ENCODE assay signal across 8 cellular contexts in the genomic region with DNA sequence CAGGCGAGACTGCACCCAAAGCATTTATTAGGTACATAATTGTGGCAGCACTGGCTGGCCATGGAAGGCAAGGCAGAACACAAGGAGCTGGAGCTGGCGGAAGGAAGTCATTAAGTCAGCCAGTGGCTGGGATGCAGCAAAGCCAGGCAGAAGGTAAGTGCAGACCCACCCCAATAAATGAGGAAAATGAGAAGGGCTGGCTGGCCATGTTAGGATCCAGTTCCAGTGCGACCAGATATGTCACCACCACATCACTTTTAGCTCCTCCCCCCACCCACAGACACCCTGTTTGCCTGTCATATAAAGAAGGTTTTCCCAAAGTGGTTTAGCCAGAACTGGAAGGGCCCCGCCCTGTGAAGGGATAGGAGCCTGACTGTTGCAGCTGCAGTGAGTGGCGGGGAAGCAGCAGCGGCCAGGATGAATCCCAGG. TPM values are rescaled to one million over a fixed set of nuclear protein-coding genes. Genes with fewer than 3 reads are reported as not detected.
DNase-seq lines count a peak whose midpoint lies in the region; ATAC-seq and TF ChIP-seq lines count a peak whose summit lies in the region.

FURIN (plus strand) TSS at position 328 of the 429 bp plus-strand sequence. CDS start 7,153 bp downstream, outside the sequence.

- no peaks in the 10 kb centered on the region for H3K36me3 ChIP-seq in iPS-20b (ENCODE audit: insufficient read depth, low read depth, low read length)
- H3K36me3 ChIP-seq in stomach, result no peaks in the 10 kb centered on the region

- DNase-seq in NCI-H82 (lab: John Stamatoyannopoulos, UW) (peak; percentile 22), NCI-H82 treated with DMSO at 0.1 percent for 48 hours (lab: John Stamatoyannopoulos, UW; ENCODE audit: unreplicated experiment) (no peak), stomach (no peak), C1 segment of cervical spinal cord (lab: John Stamatoyannopoulos, UW) (no peak)
- DNase-seq in activated T-helper 1 cell treated with anti-CD3 and anti-CD28 coated beads, Interleukin-12 subunit alpha, Interleukin-12 subunit beta, Interleukin-2, Interleukin-4 antibody, amounts not matched to agents 30 ng/mL and 10 ng/mL and 1 ng/mL, durations not matched to agents 14 hours and 24 hours and 36 hours (ENCODE audit: low spot score), result no peak

- H3K36me3 Mint-ChIP-seq in activated T-helper 1 cell treated with anti-CD3 and anti-CD28 coated beads, Interleukin-12 subunit alpha, Interleukin-12 subunit beta, Interleukin-2, Interleukin-4 antibody, amounts not matched to agents 30 ng/mL and 10 ng/mL and 1 ng/mL, durations not matched to agents 14 hours and 24 hours and 36 hours (ENCODE audit: low read depth), result peaks cover 32% of the 10 kb centered on the region

- H3K4me1 ChIP-seq in iPS-20b (ENCODE audit: insufficient read depth, low read length) (peaks cover 31% of the 10 kb centered on the region), stomach (peaks cover 29 to 40% (median 37%) of the 10 kb centered on the region in 4 donors)

- TF ChIP-seq CTCF in stomach (IDR thresholded peaks at IDR 0.05), result no peak

- 78 to 93% (median 82%) methylated on average over 6 of the region's 6 CpGs for WGBS in stomach, 5 donors

- H3K9me3 Mint-ChIP-seq in activated T-helper 1 cell treated with anti-CD3 and anti-CD28 coated beads, Interleukin-12 subunit alpha, Interleukin-12 subunit beta, Interleukin-2, Interleukin-4 antibody, amounts not matched to agents 30 ng/mL and 10 ng/mL and 1 ng/mL, durations not matched to agents 14 hours and 24 hours and 36 hours, result no peaks in the 10 kb centered on the region

- no peak within 1 kb of the TSS for H3K27ac ChIP-seq in iPS-20b (ENCODE audit: low read length)
- H3K27ac ChIP-seq in stomach, result peak within 1 kb of the TSS; percentile 45 to 98 (median 93)

- H3K9ac ChIP-seq in iPS-20b (ENCODE audit: low read depth, low read length), result peak within 1 kb of the TSS; percentile 12; the same call in 1 of the 2 replicates

- H3K4me3 Mint-ChIP-seq in activated T-helper 1 cell treated with anti-CD3 and anti-CD28 coated beads, Interleukin-12 subunit alpha, Interleukin-12 subunit beta, Interleukin-2, Interleukin-4 antibody, amounts not matched to agents 30 ng/mL and 10 ng/mL and 1 ng/mL, durations not matched to agents 14 hours and 24 hours and 36 hours, result peak within 1 kb of the TSS; percentile 94

- H3K9me3 ChIP-seq in iPS-20b (ENCODE audit: insufficient read depth, low read depth, low read length) (no peaks in the 10 kb centered on the region), stomach (no peaks in the 10 kb centered on the region)

- H3K4me1 Mint-ChIP-seq in activated T-helper 1 cell treated with anti-CD3 and anti-CD28 coated beads, Interleukin-12 subunit alpha, Interleukin-12 subunit beta, Interleukin-2, Interleukin-4 antibody, amounts not matched to agents 30 ng/mL and 10 ng/mL and 1 ng/mL, durations not matched to agents 14 hours and 24 hours and 36 hours (ENCODE audit: low read depth), result peaks cover 61% of the 10 kb centered on the region

- intact Hi-C loops in activated T-helper 1 cell treated with anti-CD3 and anti-CD28 coated beads, Interleukin-12 subunit alpha, Interleukin-12 subunit beta, Interleukin-2, Interleukin-4 antibody, amounts not matched to agents 30 ng/mL and 10 ng/mL and 1 ng/mL, durations not matched to agents 14 hours and 24 hours and 36 hours (cut with micrococcal nuclease), result loop anchor here (2.0 kb wide), 1 partner anchor 61 kb away; no protein-coding TSS in a partner anchor
- intact Hi-C loops in stomach (cut with DNase I; ENCODE audit: low total_unique reads), result no loop called here

- H3K27me3 ChIP-seq in iPS-20b (ENCODE audit: insufficient read depth, low read length) (no peaks in the 10 kb centered on the region), stomach (no peaks in the 10 kb centered on the region)

- no peak for ATAC-seq in HG03175 (IDR thresholded peaks at IDR 0.05; ENCODE audit: unreplicated experiment)
- ATAC-seq in GM19467 (IDR thresholded peaks at IDR 0.05; ENCODE audit: unreplicated experiment), result no peak

- no peaks in the 10 kb centered on the region for H3K27me3 Mint-ChIP-seq in activated T-helper 1 cell treated with anti-CD3 and anti-CD28 coated beads, Interleukin-12 subunit alpha, Interleukin-12 subunit beta, Interleukin-2, Interleukin-4 antibody, amounts not matched to agents 30 ng/mL and 10 ng/mL and 1 ng/mL, durations not matched to agents 14 hours and 24 hours and 36 hours (ENCODE audit: insufficient read depth)

- H3K4me3 ChIP-seq in iPS-20b (ENCODE audit: low read length), result no peak within 1 kb of the TSS
- no peak within 1 kb of the TSS for H3K4me3 ChIP-seq in stomach

- H3K27ac Mint-ChIP-seq in activated T-helper 1 cell treated with anti-CD3 and anti-CD28 coated beads, Interleukin-12 subunit alpha, Interleukin-12 subunit beta, Interleukin-2, Interleukin-4 antibody, amounts not matched to agents 30 ng/mL and 10 ng/mL and 1 ng/mL, durations not matched to agents 14 hours and 24 hours and 36 hours, result peak within 1 kb of the TSS; percentile 95

- no peak for TF ChIP-seq EP300 in stomach (IDR thresholded peaks at IDR 0.05)

- no peak for TF ChIP-seq POLR2A in stomach (IDR thresholded peaks at IDR 0.05)

RNA-seq across cellular contexts. Expression of gene FURIN, which starts in this region (rescaled TPM):
- total RNA-seq in activated T-helper 1 cell treated with anti-CD3 and anti-CD28 coated beads, Interleukin-12 subunit alpha, Interleukin-12 subunit beta, Interleukin-2, Interleukin-4 antibody, amounts not matched to agents 30 ng/mL and 10 ng/mL and 1 ng/mL, durations not matched to agents 14 hours and 24 hours and 36 hours, result 530 and 545 TPM in 2 replicates
- total RNA-seq in stomach, result 10 to 100 TPM; 32.7 to 81.1 (median 56.4) TPM
- 10 to 100 TPM; 13.7 to 26.3 (median 21.0) TPM for polyA plus RNA-seq in stomach
